In the genomic region with DNA sequence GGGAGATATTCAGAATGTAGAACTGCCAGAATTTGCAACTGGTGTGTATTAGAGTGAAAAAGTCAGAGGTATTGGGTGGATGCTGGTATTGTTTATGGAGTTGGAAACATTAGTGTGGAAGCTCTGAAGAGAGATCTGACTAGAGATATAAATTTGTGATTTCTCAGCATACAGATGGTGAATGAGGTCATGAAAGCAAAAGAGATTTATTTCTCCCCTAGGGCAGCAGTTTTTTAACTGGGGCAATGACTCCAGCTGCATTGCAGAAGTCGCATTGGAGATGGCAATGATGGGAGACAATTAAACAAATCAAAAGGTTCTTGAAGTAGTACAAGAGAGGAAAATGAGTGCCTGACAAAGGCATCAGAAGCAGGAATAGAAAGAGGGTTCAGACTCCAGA, we compare ENCODE assay signal across 19 cellular contexts.
A peak's percentile ranks its signal among the peaks of the same experiment; 100 is the strongest.
DNase-seq lines count a peak whose midpoint lies in the region; ATAC-seq and TF ChIP-seq lines count a peak whose summit lies in the region.
"Had no signal": no experiment of that assay in that cellular context is flagged by ENCODE, and none has a peak within 500 bp of the region (broad histone marks: within the 10 kb centered on the region; RNA-seq: fewer than 3 reads in every experiment).

No MANE protein-coding gene starts in this region.

- intact Hi-C loops in psoas muscle (cut with DNase I) = no loop called here

- H3K4me1 Mint-ChIP-seq in activated T-helper 17 cell treated with anti-CD3 and anti-CD28 coated beads, Interleukin-2, amount 50 U/mL, for 72 hours = no peaks in the 10 kb centered on the region
- H3K4me1 Mint-ChIP-seq: CD4-positive, alpha-beta memory T cell had no signal

- in situ Hi-C loops in G401 (cut with HindIII; ENCODE audit: low sequenced_read_pairs) = no loop called here

- no peaks in the 10 kb centered on the region for H3K36me3 Mint-ChIP-seq in activated T-helper 17 cell treated with anti-CD3 and anti-CD28 coated beads, Interleukin-2, amount 50 U/mL, for 72 hours (ENCODE audit: low read depth)
- H3K36me3 Mint-ChIP-seq: CD4-positive, alpha-beta memory T cell had no signal

- H3K4me3 ChIP-seq in HEK293 (ENCODE audit: low read depth, low read length) (no peak overlapping the region), SK-N-SH (ENCODE audit: low read depth in 2 of 2, low read length in 1 of 2) (no peak overlapping the region), psoas muscle (no peak overlapping the region)
- H3K4me3 ChIP-seq: GM23338 had no signal

- no peak overlapping the region for H3K27ac Mint-ChIP-seq in activated T-helper 17 cell treated with anti-CD3 and anti-CD28 coated beads, Interleukin-2, amount 50 U/mL, for 72 hours
- H3K27ac Mint-ChIP-seq: CD4-positive, alpha-beta memory T cell; GM23338; H9; HFFc6 had no signal

- no peaks in the 10 kb centered on the region for H3K36me3 ChIP-seq in HEK293 (ENCODE audit: control insufficient read depth in 2 of 2, insufficient read depth in 1 of 2, low read length in 2 of 2)
- no peaks in the 10 kb centered on the region for H3K36me3 ChIP-seq in SK-N-SH (replicated peaks in 1 of 2; ENCODE audit: control insufficient read depth in 1 of 2, insufficient read depth in 2 of 2, low read length in 1 of 2)
- H3K36me3 ChIP-seq in psoas muscle (ENCODE audit: insufficient read depth in 1 of 2, low read depth in 1 of 2) = no peaks in the 10 kb centered on the region

- ATAC-seq in GM21390 (IDR thresholded peaks at IDR 0.05; ENCODE audit: unreplicated experiment) = no peak
- no peak for ATAC-seq in activated T-helper 17 cell treated with anti-CD3 and anti-CD28 coated beads, Interleukin-2, amount 50 U/mL, for 72 hours (replicated peaks)
- no peak for ATAC-seq in psoas muscle
- ATAC-seq: GM23338, HCT116 had no signal

- H3K4me1 ChIP-seq in HEK293 (ENCODE audit: control insufficient read depth, insufficient read depth, low read length) (no peaks in the 10 kb centered on the region), SK-N-SH (ENCODE audit: control insufficient read depth in 1 of 2, insufficient read depth in 2 of 2, low read depth in 1 of 2, low read length in 1 of 2) (peaks cover 0 to 4% of the 10 kb centered on the region in 2 experiments; a peak in 1 of 4 replicates), psoas muscle (no peaks in the 10 kb centered on the region)

- no peak overlapping the region for H3K4me3 Mint-ChIP-seq in activated T-helper 17 cell treated with anti-CD3 and anti-CD28 coated beads, Interleukin-2, amount 50 U/mL, for 72 hours
- H3K4me3 Mint-ChIP-seq: CD4-positive, alpha-beta memory T cell; GM23338; H9; HFFc6 had no signal

- H3K27me3 Mint-ChIP-seq in activated T-helper 17 cell treated with anti-CD3 and anti-CD28 coated beads, Interleukin-2, amount 50 U/mL, for 72 hours = peaks cover 9% of the 10 kb centered on the region

- POLR2A ChIA-PET in HEK293 (lab: Yijun Ruan, JAX) (no interaction called here), SK-N-SH (lab: Yijun Ruan, JAX) (no interaction called here)

- no peak overlapping the region for H3K27ac ChIP-seq in HEK293 (ENCODE audit: extremely low read depth, low read depth, low read length)
- no peak overlapping the region for H3K27ac ChIP-seq in SK-N-SH (ENCODE audit: low read depth in 2 of 2, low read length in 1 of 2)
- H3K27ac ChIP-seq in psoas muscle = no peak overlapping the region

- no peaks in the 10 kb centered on the region for H3F3A ChIP-seq in SK-N-SH (replicated peaks; ENCODE audit: insufficient read depth)

- H3K27me3 ChIP-seq in SK-N-SH (ENCODE audit: insufficient read depth) = no peaks in the 10 kb centered on the region
- no peaks in the 10 kb centered on the region for H3K27me3 ChIP-seq in psoas muscle (ENCODE audit: insufficient read depth in 3 of 3, low read length in 2 of 3)

- H3K9me3 ChIP-seq in HEK293 (ENCODE audit: control insufficient read depth, insufficient read depth, low read depth, low read length) = no peaks in the 10 kb centered on the region
- H3K9me3 ChIP-seq in SK-N-SH = no peaks in the 10 kb centered on the region
- H3K9me3 ChIP-seq in psoas muscle = no peaks in the 10 kb centered on the region

- CTCF ChIA-PET in HEK293 (lab: Yijun Ruan, JAX) = interaction anchor here (1.3 kb wide), 1 partner anchor 11 kb away, joined by 3 read pairs; no protein-coding TSS in a partner anchor
- CTCF ChIA-PET in SK-N-SH (lab: Yijun Ruan, JAX) = interaction anchor here (1.7 kb wide), 1 partner anchor 1615 kb away, joined by 6 read pairs; no protein-coding TSS in a partner anchor

- TF ChIP-seq RAD21 in SK-N-SH (IDR thresholded peaks at IDR 0.05; ENCODE audit: low read length) = no peak

- DNase-seq in G401 (ENCODE audit: low spot score) (peak; percentile 5), NCI-H69 (lab: John Stamatoyannopoulos, UW) (peak; percentile 9), SK-N-SH (peak; percentile 18), psoas muscle (no peak), GM20000 (ENCODE audit: low spot score) (no peak)
- DNase-seq: C1 segment of cervical spinal cord; Calu3; CD4-positive, alpha-beta memory T cell; COR-L47; DMS79; EL; GF-D8; H9; HFFc6 had no signal

- WGBS in SK-N-SH (ENCODE audit: low lambda C conversion rate) = 0% methylated on average over 1 of the region's 1 CpG
- WGBS in psoas muscle, 3 donors = 47 to 60% (median 52%) methylated on average over 1 of the region's 1 CpG

- TF ChIP-seq EP300 in SK-N-SH (IDR thresholded peaks at IDR 0.05; ENCODE audit: borderline replicate concordance in 1 of 2, low read depth in 1 of 2, low read length in 1 of 2) = peak in 1 of 2 experiments; percentile 78; a peak in 2 of 4 replicates

- TF ChIP-seq CTCF in HEK293 (tag by site-specific recombination; IDR thresholded peaks at IDR 0.05) (no peak), SK-N-SH (IDR thresholded peaks at IDR 0.05) (no peak), psoas muscle (IDR thresholded peaks at IDR 0.05) (no peak), GM20000 (IDR thresholded peaks at IDR 0.05; ENCODE audit: extremely low read depth, missing control alignments) (no peak)

- H3K9me3 Mint-ChIP-seq in activated T-helper 17 cell treated with anti-CD3 and anti-CD28 coated beads, Interleukin-2, amount 50 U/mL, for 72 hours = no peaks in the 10 kb centered on the region
- H3K9me3 Mint-ChIP-seq: CD4-positive, alpha-beta memory T cell; GM23338; H9; HFFc6 had no signal

- no peaks in the 10 kb centered on the region for H3K9me2 ChIP-seq in SK-N-SH

- H3K79me2 ChIP-seq in SK-N-SH (ENCODE audit: insufficient read depth) = no peaks in the 10 kb centered on the region

- no peak overlapping the region for H2AFZ ChIP-seq in SK-N-SH (ENCODE audit: low read depth)
- H2AFZ ChIP-seq: GM23338 had no signal

- H3K4me2 ChIP-seq in SK-N-SH = no peak overlapping the region
- H3K4me2 ChIP-seq: GM23338 had no signal

- no peak overlapping the region for H3K9ac ChIP-seq in SK-N-SH

- no peaks in the 10 kb centered on the region for H4K20me1 ChIP-seq in SK-N-SH (ENCODE audit: insufficient read depth)

TF ChIP-seq in HEK293, 187 proteins besides CTCF, POLR2A, EP300 and RAD21 (continues in another document):
- TF ChIP-seq, protein P1, sequence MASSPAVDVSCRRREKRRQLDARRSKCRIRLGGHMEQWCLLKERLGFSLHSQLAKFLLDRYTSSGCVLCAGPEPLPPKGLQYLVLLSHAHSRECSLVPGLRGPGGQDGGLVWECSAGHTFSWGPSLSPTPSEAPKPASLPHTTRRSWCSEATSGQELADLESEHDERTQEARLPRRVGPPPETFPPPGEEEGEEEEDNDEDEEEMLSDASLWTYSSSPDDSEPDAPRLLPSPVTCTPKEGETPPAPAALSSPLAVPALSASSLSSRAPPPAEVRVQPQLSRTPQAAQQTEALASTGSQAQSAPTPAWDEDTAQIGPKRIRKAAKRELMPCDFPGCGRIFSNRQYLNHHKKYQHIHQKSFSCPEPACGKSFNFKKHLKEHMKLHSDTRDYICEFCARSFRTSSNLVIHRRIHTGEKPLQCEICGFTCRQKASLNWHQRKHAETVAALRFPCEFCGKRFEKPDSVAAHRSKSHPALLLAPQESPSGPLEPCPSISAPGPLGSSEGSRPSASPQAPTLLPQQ (tag by site-specific recombination; IDR thresholded peaks at IDR 0.05) = 0 out of 2 replicates have a peak, but pooled peaks have one; percentile 19
- TF ChIP-seq RBAK (tag by site-specific recombination; IDR thresholded peaks at IDR 0.05) = no peak
- TF ChIP-seq, protein P2, sequence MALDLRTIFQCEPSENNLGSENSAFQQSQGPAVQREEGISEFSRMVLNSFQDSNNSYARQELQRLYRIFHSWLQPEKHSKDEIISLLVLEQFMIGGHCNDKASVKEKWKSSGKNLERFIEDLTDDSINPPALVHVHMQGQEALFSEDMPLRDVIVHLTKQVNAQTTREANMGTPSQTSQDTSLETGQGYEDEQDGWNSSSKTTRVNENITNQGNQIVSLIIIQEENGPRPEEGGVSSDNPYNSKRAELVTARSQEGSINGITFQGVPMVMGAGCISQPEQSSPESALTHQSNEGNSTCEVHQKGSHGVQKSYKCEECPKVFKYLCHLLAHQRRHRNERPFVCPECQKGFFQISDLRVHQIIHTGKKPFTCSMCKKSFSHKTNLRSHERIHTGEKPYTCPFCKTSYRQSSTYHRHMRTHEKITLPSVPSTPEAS (tag by site-specific recombination; IDR thresholded peaks at IDR 0.05) = no peak
- TF ChIP-seq ZNF514 (tag by site-specific recombination; IDR thresholded peaks at IDR 0.05) = no peak

TF ChIP-seq in SK-N-SH, 30 proteins besides CTCF, POLR2A, EP300 and RAD21:
- TF ChIP-seq GABPA (IDR thresholded peaks at IDR 0.05; ENCODE audit: low read depth) (no peak), RCOR1 (IDR thresholded peaks at IDR 0.05; ENCODE audit: low read length) (peak; percentile 50; the same call in 1 of the 2 replicates), TAF1 (IDR thresholded peaks at IDR 0.05; ENCODE audit: borderline replicate concordance, low read depth, low read length) (no peak), RXRA (IDR thresholded peaks at IDR 0.05; ENCODE audit: borderline replicate concordance, low read depth) (no peak), MEF2A (IDR thresholded peaks at IDR 0.05; ENCODE audit: borderline replicate concordance, low read depth) (no peak), GATA2 (CRISPR knock-in tag; IDR thresholded peaks at IDR 0.05) (peak; percentile 40), MXI1 (IDR thresholded peaks at IDR 0.05; ENCODE audit: low read depth, low read length) (no peak), FOSL2 (IDR thresholded peaks at IDR 0.05; ENCODE audit: borderline replicate concordance, low read depth) (no peak), SMC3 (IDR thresholded peaks at IDR 0.05; ENCODE audit: low read depth, low read length) (no peak)

Comparison
In these comparisons a context has a peak if more than half of its experiments do, and no peak if none do; other contexts are left out.
1. DNase-seq: peak in G401 (single experiment), NCI-H69 (single experiment) and SK-N-SH (single experiment); none in psoas muscle (0 of 2) and GM20000 (single experiment).